Comparison of ENCODE assay signal across 16 cellular contexts in genomic region chr5:143212261-143212660, GRCh38.
DNase-seq lines count a peak whose midpoint lies in the region; ATAC-seq, FAIRE-seq and TF ChIP-seq lines count a peak whose summit lies in the region.
"Had no signal": no experiment of that assay in that cellular context is flagged by ENCODE, and none has a peak within 500 bp of the region (broad histone marks: within the 10 kb centered on the region; RNA-seq: fewer than 3 reads in every experiment).

No MANE protein-coding gene starts in this region.

- POLR2A ChIA-PET in GM12878 (lab: Charles Lee), result interaction anchor here (0.7 to 2.8 kb wide), 3 partner anchors 10 to 99 kb away, joined by 3 to 44 read pairs (median 9); no protein-coding TSS in a partner anchor

- DNase-seq in natural killer cell treated with Interleukin-12 subunit alpha and Interleukin-12 subunit beta and Interleukin-15 and Interleukin-18, amount 100 ng/mL, for 72 hours (ENCODE audit: low spot score), result no peak
- DNase-seq in natural killer cell (no peak), GM12878 (ENCODE audit: low read depth, low spot score) (no peak), keratinocyte (ENCODE audit: low read depth, low spot score) (no peak), NCI-H526 (lab: John Stamatoyannopoulos, UW) (no peak), dedifferentiated amniotic fluid mesenchymal stem cell (ENCODE audit: extremely low spot score) (no peak)
- no peak for DNase-seq in stimulated activated effector memory CD8-positive, alpha-beta T cell treated with anti-CD3 and anti-CD28 coated beads, Interleukin-12 subunit alpha, Interleukin-12 subunit beta, amount 100 ng/mL, for 72 hours (ENCODE audit: low spot score in 2 of 2)
- DNase-seq in stimulated activated CD4-positive, alpha-beta T cell treated with anti-CD3 and anti-CD28 coated beads, Interleukin-2, amount 100 ng/mL, for 48 hours, result no peak
- DNase-seq: NCI-H1436, NCI-H2029, NCI-H2171 treated with DMSO at 0.1 percent for 48 hours, NCI-H82, PC-9, SJCRH30 had no signal

- in situ Hi-C loops in GM12878 (cut with MboI), result no loop called here

- intact Hi-C loops in natural killer cell (cut with micrococcal nuclease) (no loop called here), GM12878 (cut with micrococcal nuclease; ENCODE audit: unreplicated experiment) (loop anchor here (5.0 kb wide), 1 partner anchor 75 kb away; no protein-coding TSS in a partner anchor)

- no peak overlapping the region for H3K4me3 Mint-ChIP-seq in natural killer cell treated with Interleukin-12 subunit alpha and Interleukin-12 subunit beta and Interleukin-15 and Interleukin-18, amount 100 ng/mL, for 72 hours
- H3K4me3 Mint-ChIP-seq in natural killer cell, result no peak overlapping the region
- H3K4me3 Mint-ChIP-seq in stimulated activated effector memory CD8-positive, alpha-beta T cell treated with anti-CD3 and anti-CD28 coated beads, Interleukin-12 subunit alpha, Interleukin-12 subunit beta, amount 100 ng/mL, for 72 hours, result no peak overlapping the region
- H3K4me3 Mint-ChIP-seq: CD14-positive monocyte had no signal

- peaks cover 7% of the 10 kb centered on the region for H3K36me3 Mint-ChIP-seq in natural killer cell treated with Interleukin-12 subunit alpha and Interleukin-12 subunit beta and Interleukin-15 and Interleukin-18, amount 100 ng/mL, for 72 hours
- peaks cover 7% of the 10 kb centered on the region for H3K36me3 Mint-ChIP-seq in natural killer cell
- peaks cover 33% of the 10 kb centered on the region for H3K36me3 Mint-ChIP-seq in stimulated activated effector memory CD8-positive, alpha-beta T cell treated with anti-CD3 and anti-CD28 coated beads, Interleukin-12 subunit alpha, Interleukin-12 subunit beta, amount 100 ng/mL, for 72 hours

- TF ChIP-seq POLR2A in GM12878 (IDR thresholded peaks at IDR 0.05; ENCODE audit: low read depth, low read length), result no peak

- BruUV-seq in GM12878 (replicated peaks; lab: Mats Ljungman, UMichigan), result no TSS peak

- SMC1A ChIA-PET in GM12878 (lab: Charles Lee; ENCODE audit: uncharacterized antibody, unreplicated experiment), result interaction anchor here (0.7 to 11.0 kb wide), 11 partner anchors 14 to 201 kb away, joined by 3 to 423 read pairs (median 11); partner anchors contain the start of gene NR3C1

- no peak overlapping the region for H2AFZ ChIP-seq in GM12878 (ENCODE audit: control insufficient read depth, low read depth, low read length)
- peak overlapping the region; percentile 32 for H2AFZ ChIP-seq in keratinocyte (ENCODE audit: control insufficient read depth, low read length)
- H2AFZ ChIP-seq: PC-9 had no signal

- no peak for TF ChIP-seq RAD21 in GM12878 (IDR thresholded peaks at IDR 0.05; ENCODE audit: insufficient read depth, low read depth, low read length)

- FAIRE-seq in GM12878 (lab: Jason Lieb, UNC), result no peak
- no peak for FAIRE-seq in keratinocyte (lab: Jason Lieb, UNC)
- FAIRE-seq: H54 had no signal

- no peak for TF ChIP-seq EP300 in GM12878 (IDR thresholded peaks at IDR 0.05; ENCODE audit: borderline replicate concordance in 1 of 2, control insufficient read depth in 1 of 2, low read depth in 2 of 2, low read length in 2 of 2)

- H3K4me1 ChIP-seq in GM12878 (ENCODE audit: control insufficient read depth, insufficient read depth, low read length), result peaks cover 75% of the 10 kb centered on the region
- peaks cover 15% of the 10 kb centered on the region for H3K4me1 ChIP-seq in keratinocyte (ENCODE audit: control insufficient read depth, extremely low read depth, insufficient read depth, low read length)
- H3K4me1 ChIP-seq: SJCRH30 had no signal

- H3K79me2 ChIP-seq in GM12878 (ENCODE audit: control insufficient read depth, insufficient read depth, low read length) (peaks cover 35% of the 10 kb centered on the region), keratinocyte (ENCODE audit: control insufficient read depth, insufficient read depth, low read length) (no peaks in the 10 kb centered on the region)

- no peaks in the 10 kb centered on the region for H3K9me1 ChIP-seq in keratinocyte (ENCODE audit: control insufficient read depth, extremely low read depth, insufficient read depth, low read length)

- no peak for TF ChIP-seq CTCF in natural killer cell (IDR thresholded peaks at IDR 0.05)
- TF ChIP-seq CTCF in GM12878 (IDR thresholded peaks at IDR 0.05 in 2 of 3, conservative IDR thresholded peaks at IDR 0.05 in 1 of 3; ENCODE audit: control insufficient read depth in 2 of 3, extremely low read depth in 1 of 3, insufficient read depth in 1 of 3, low read depth in 3 of 3, low read length in 3 of 3), result no peak
- no peak for TF ChIP-seq CTCF in keratinocyte (optimal IDR thresholded peaks at IDR 0.05 in 1 of 3, IDR thresholded peaks at IDR 0.05 in 1 of 3, conservative IDR thresholded peaks at IDR 0.05 in 1 of 3; ENCODE audit: extremely low read depth in 1 of 3, insufficient read depth in 2 of 3, low read length in 3 of 3)

- 84% methylated on average over 1 of the region's 1 CpG for WGBS in GM12878 (ENCODE audit: insufficient coverage, insufficient replicate concordance, low lambda C conversion rate, missing lambda C conversion rate)

- RAD21 ChIA-PET in GM12878 (lab: Charles Lee; ENCODE audit: unreplicated experiment), result interaction anchor here (0.7 to 12.2 kb wide), 12 partner anchors 13 to 615 kb away, joined by 3 to 482 read pairs (median 14); no protein-coding TSS in a partner anchor

- no peak overlapping the region for H3K4me2 ChIP-seq in GM12878 (ENCODE audit: control insufficient read depth, insufficient read depth)
- no peak overlapping the region for H3K4me2 ChIP-seq in keratinocyte (ENCODE audit: control insufficient read depth, extremely low read depth, insufficient read depth, low read depth, low read length)
- H3K4me2 ChIP-seq: PC-9 had no signal

- H3K27me3 ChIP-seq in GM12878 (replicated peaks in 1 of 2; ENCODE audit: control insufficient read depth in 2 of 2, insufficient read depth in 2 of 2, low read length in 1 of 2), result no peaks in the 10 kb centered on the region
- H3K27me3 ChIP-seq in keratinocyte (ENCODE audit: control insufficient read depth, extremely low read depth, insufficient read depth, low read length), result no peaks in the 10 kb centered on the region
- H3K27me3 ChIP-seq: SJCRH30 had no signal

- CTCF ChIA-PET in GM12878 (lab: Yijun Ruan, JAX), result interaction anchor here (1.0 to 2.6 kb wide), 6 partner anchors 10 to 209 kb away, joined by 4 to 36 read pairs (median 8); no protein-coding TSS in a partner anchor

- H3K27me3 Mint-ChIP-seq in natural killer cell treated with Interleukin-12 subunit alpha and Interleukin-12 subunit beta and Interleukin-15 and Interleukin-18, amount 100 ng/mL, for 72 hours, result no peaks in the 10 kb centered on the region
- H3K27me3 Mint-ChIP-seq in natural killer cell (ENCODE audit: low read depth in 2 of 2), result no peaks in the 10 kb centered on the region

- H3K36me3 ChIP-seq in GM12878 (ENCODE audit: control insufficient read depth in 2 of 2, insufficient read depth in 2 of 2, low read length in 1 of 2), result peaks cover 4 to 5% of the 10 kb centered on the region in 2 experiments; a peak in 3 of 4 replicates
- peaks cover 2 to 5% of the 10 kb centered on the region in 2 experiments for H3K36me3 ChIP-seq in keratinocyte (ENCODE audit: control insufficient read depth in 2 of 2, extremely low read depth in 1 of 2, insufficient read depth in 2 of 2, low read length in 2 of 2)
- H3K36me3 ChIP-seq: SJCRH30 had no signal

- no peaks in the 10 kb centered on the region for H3K9me3 ChIP-seq in GM12878 (replicated peaks; ENCODE audit: control insufficient read depth, insufficient read depth, low read length)
- H3K9me3 ChIP-seq in keratinocyte (ENCODE audit: control insufficient read depth, low read depth, low read length), result no peaks in the 10 kb centered on the region
- H3K9me3 ChIP-seq: SJCRH30 had no signal

- ATAC-seq in natural killer cell treated with Interleukin-12 subunit alpha and Interleukin-12 subunit beta and Interleukin-15 and Interleukin-18, amount 100 ng/mL, for 72 hours, result no peak
- ATAC-seq in natural killer cell (no peak), GM12878 (no peak)
- ATAC-seq in stimulated activated effector memory CD8-positive, alpha-beta T cell treated with anti-CD3 and anti-CD28 coated beads, Interleukin-12 subunit alpha, Interleukin-12 subunit beta, amount 100 ng/mL, for 72 hours, result no peak

- H3K9me3 Mint-ChIP-seq in natural killer cell treated with Interleukin-12 subunit alpha and Interleukin-12 subunit beta and Interleukin-15 and Interleukin-18, amount 100 ng/mL, for 72 hours, result no peaks in the 10 kb centered on the region
- no peaks in the 10 kb centered on the region for H3K9me3 Mint-ChIP-seq in natural killer cell
- no peaks in the 10 kb centered on the region for H3K9me3 Mint-ChIP-seq in stimulated activated effector memory CD8-positive, alpha-beta T cell treated with anti-CD3 and anti-CD28 coated beads, Interleukin-12 subunit alpha, Interleukin-12 subunit beta, amount 100 ng/mL, for 72 hours
- H3K9me3 Mint-ChIP-seq: CD14-positive monocyte had no signal

- H3K4me1 Mint-ChIP-seq in natural killer cell treated with Interleukin-12 subunit alpha and Interleukin-12 subunit beta and Interleukin-15 and Interleukin-18, amount 100 ng/mL, for 72 hours (ENCODE audit: low read depth in 2 of 2), result peaks cover 41 to 70% of the 10 kb centered on the region in 2 donors
- H3K4me1 Mint-ChIP-seq in natural killer cell, result peaks cover 4 to 20% of the 10 kb centered on the region in 2 donors
- H3K4me1 Mint-ChIP-seq in stimulated activated effector memory CD8-positive, alpha-beta T cell treated with anti-CD3 and anti-CD28 coated beads, Interleukin-12 subunit alpha, Interleukin-12 subunit beta, amount 100 ng/mL, for 72 hours, result peaks cover 57% of the 10 kb centered on the region

- H3K27ac ChIP-seq in GM12878 (ENCODE audit: control insufficient read depth, insufficient read depth) (peak overlapping the region; percentile 100), keratinocyte (ENCODE audit: control insufficient read depth, insufficient read depth, low read length) (no peak overlapping the region)
- H3K27ac ChIP-seq: PC-9, SJCRH30 had no signal

- no peaks in the 10 kb centered on the region for H4K20me1 ChIP-seq in GM12878 (ENCODE audit: control insufficient read depth, insufficient read depth)
- no peaks in the 10 kb centered on the region for H4K20me1 ChIP-seq in keratinocyte (ENCODE audit: control insufficient read depth, extremely low read depth, insufficient read depth, low read length)

- dilution Hi-C loops in keratinocyte (cut with MboI; ENCODE audit: extremely low pct_ligation_motif_present, low sequenced_read_pairs), result no loop called here

- H3K4me3 ChIP-seq in GM12878, result no peak overlapping the region
- H3K4me3 ChIP-seq in keratinocyte (ENCODE audit: control insufficient read depth in 2 of 3, extremely low read depth in 1 of 3, insufficient read depth in 2 of 3, low read depth in 1 of 3, low read length in 3 of 3), result no peak overlapping the region
- H3K4me3 ChIP-seq: PC-9, SJCRH30 had no signal

- H3K27ac Mint-ChIP-seq in natural killer cell treated with Interleukin-12 subunit alpha and Interleukin-12 subunit beta and Interleukin-15 and Interleukin-18, amount 100 ng/mL, for 72 hours, result peak overlapping the region; percentile 49 to 56
- peak overlapping the region in 1 of 2 donors; percentile 59 for H3K27ac Mint-ChIP-seq in natural killer cell
- peak overlapping the region; percentile 11 for H3K27ac Mint-ChIP-seq in stimulated activated effector memory CD8-positive, alpha-beta T cell treated with anti-CD3 and anti-CD28 coated beads, Interleukin-12 subunit alpha, Interleukin-12 subunit beta, amount 100 ng/mL, for 72 hours

- no peak overlapping the region for H3K9ac ChIP-seq in GM12878 (ENCODE audit: control insufficient read depth, insufficient read depth, low read length)
- H3K9ac ChIP-seq in keratinocyte (ENCODE audit: control insufficient read depth, extremely low read depth, insufficient read depth, low read length), result no peak overlapping the region
